8 cellular contexts compared by ENCODE assay signal in genomic region chr10:88392222-88392621, GRCh38.
DNase-seq lines count a peak whose midpoint lies in the region; ATAC-seq and TF ChIP-seq lines count a peak whose summit lies in the region.

No MANE protein-coding gene starts in this region.

- DNase-seq in CD4-positive, CD25-positive, alpha-beta regulatory T cell: peak in 1 of 3 donors; percentile 78
- DNase-seq in T-cell (peak in 4 of 34 experiments; percentile 1 to 14 (median 8)), AML-193 (lab: John Stamatoyannopoulos, UW) (no peak), mesothelial cell of epicardium (ENCODE audit: low spot score in 2 of 2, unreplicated experiment in 2 of 2) (no peak), C1 segment of cervical spinal cord (lab: John Stamatoyannopoulos, UW) (no peak), DMS79 (lab: John Stamatoyannopoulos, UW) (no peak)

- H3K27me3 ChIP-seq in CD4-positive, CD25-positive, alpha-beta regulatory T cell (ENCODE audit: control insufficient read depth, insufficient read depth, low read length): no peaks in the 10 kb centered on the region

- H3K9me3 ChIP-seq in CD4-positive, CD25-positive, alpha-beta regulatory T cell (ENCODE audit: control insufficient read depth in 2 of 2, low read length in 2 of 2): peaks cover 7 to 17% of the 10 kb centered on the region in 2 experiments

- H3K4me1 Mint-ChIP-seq in CD4-positive, CD25-positive, alpha-beta regulatory T cell: peaks cover 10 to 18% (median 14%) of the 10 kb centered on the region in 4 donors
- H3K4me1 Mint-ChIP-seq in T-cell (peaks cover 13 to 19% (median 13%) of the 10 kb centered on the region in 3 donors), mesothelial cell of epicardium (peaks cover 10% of the 10 kb centered on the region)

- H3K27ac Mint-ChIP-seq in CD4-positive, CD25-positive, alpha-beta regulatory T cell: peak overlapping the region in 2 of 3 donors; percentile 69 to 88
- H3K27ac Mint-ChIP-seq in T-cell: peak overlapping the region; percentile 76 to 84
- H3K27ac Mint-ChIP-seq in mesothelial cell of epicardium: no peak overlapping the region

- no peaks in the 10 kb centered on the region for H3K36me3 ChIP-seq in CD4-positive, CD25-positive, alpha-beta regulatory T cell (ENCODE audit: control insufficient read depth, insufficient read depth, low read length)

- H3K27me3 Mint-ChIP-seq in CD4-positive, CD25-positive, alpha-beta regulatory T cell: no peaks in the 10 kb centered on the region
- no peaks in the 10 kb centered on the region for H3K27me3 Mint-ChIP-seq in T-cell
- H3K27me3 Mint-ChIP-seq in mesothelial cell of epicardium (ENCODE audit: low read depth): no peaks in the 10 kb centered on the region

- CTCF ChIA-PET in T-cell (lab: Charles Lee): interaction anchor here (0.6 to 1.9 kb wide), 10 partner anchors 9 to 574 kb away, joined by 3 to 5 read pairs (median 3); partner anchors contain the start of genes ATAD1 (in 1 of the 2) and RNLS (in 1 of the 2)

- H3K4me3 Mint-ChIP-seq in CD4-positive, CD25-positive, alpha-beta regulatory T cell: peak overlapping the region in 1 of 4 donors; percentile 44
- H3K4me3 Mint-ChIP-seq in T-cell (peak overlapping the region in 2 of 3 donors; percentile 7 to 53), mesothelial cell of epicardium (no peak overlapping the region)

- POLR2A ChIA-PET in T-cell (lab: Charles Lee): no interaction called here

- no peak for TF ChIP-seq CTCF in mesothelial cell of epicardium (IDR thresholded peaks at IDR 0.05; ENCODE audit: unreplicated experiment)

- peak overlapping the region; percentile 60 for H3K4me3 ChIP-seq in CD4-positive, CD25-positive, alpha-beta regulatory T cell (ENCODE audit: low read depth, low read length)

- peaks cover 0 to 17% (median 5%) of the 10 kb centered on the region in 7 donors for H3K9me3 Mint-ChIP-seq in CD4-positive, CD25-positive, alpha-beta regulatory T cell
- peaks cover 9 to 25% (median 10%) of the 10 kb centered on the region in 3 donors for H3K9me3 Mint-ChIP-seq in T-cell
- peaks cover 21% of the 10 kb centered on the region for H3K9me3 Mint-ChIP-seq in mesothelial cell of epicardium

- ATAC-seq in CD4-positive, CD25-positive, alpha-beta regulatory T cell (ENCODE audit: low read depth in 2 of 2): peak; percentile 85 to 88
- ATAC-seq in GM19328 (IDR thresholded peaks at IDR 0.05; ENCODE audit: unreplicated experiment): peak; percentile 66
- peak; percentile 87 for ATAC-seq in HG03066 (IDR thresholded peaks at IDR 0.05; ENCODE audit: low read depth, unreplicated experiment)
- ATAC-seq in T-cell (replicated peaks in 1 of 4): peak; percentile 87 to 94 (median 92)

- H3K27ac ChIP-seq in CD4-positive, CD25-positive, alpha-beta regulatory T cell (ENCODE audit: insufficient read depth, low read length, poor library complexity, severe bottlenecking): no peak overlapping the region

- H3K4me1 ChIP-seq in CD4-positive, CD25-positive, alpha-beta regulatory T cell (ENCODE audit: control insufficient read depth, insufficient read depth, low read length, poor library complexity, severe bottlenecking): peaks cover 28% of the 10 kb centered on the region

- H3K36me3 Mint-ChIP-seq in CD4-positive, CD25-positive, alpha-beta regulatory T cell: no peaks in the 10 kb centered on the region
- peaks cover 2% of the 10 kb centered on the region for H3K36me3 Mint-ChIP-seq in T-cell
- peaks cover 10% of the 10 kb centered on the region for H3K36me3 Mint-ChIP-seq in mesothelial cell of epicardium
